In the genomic region with DNA sequence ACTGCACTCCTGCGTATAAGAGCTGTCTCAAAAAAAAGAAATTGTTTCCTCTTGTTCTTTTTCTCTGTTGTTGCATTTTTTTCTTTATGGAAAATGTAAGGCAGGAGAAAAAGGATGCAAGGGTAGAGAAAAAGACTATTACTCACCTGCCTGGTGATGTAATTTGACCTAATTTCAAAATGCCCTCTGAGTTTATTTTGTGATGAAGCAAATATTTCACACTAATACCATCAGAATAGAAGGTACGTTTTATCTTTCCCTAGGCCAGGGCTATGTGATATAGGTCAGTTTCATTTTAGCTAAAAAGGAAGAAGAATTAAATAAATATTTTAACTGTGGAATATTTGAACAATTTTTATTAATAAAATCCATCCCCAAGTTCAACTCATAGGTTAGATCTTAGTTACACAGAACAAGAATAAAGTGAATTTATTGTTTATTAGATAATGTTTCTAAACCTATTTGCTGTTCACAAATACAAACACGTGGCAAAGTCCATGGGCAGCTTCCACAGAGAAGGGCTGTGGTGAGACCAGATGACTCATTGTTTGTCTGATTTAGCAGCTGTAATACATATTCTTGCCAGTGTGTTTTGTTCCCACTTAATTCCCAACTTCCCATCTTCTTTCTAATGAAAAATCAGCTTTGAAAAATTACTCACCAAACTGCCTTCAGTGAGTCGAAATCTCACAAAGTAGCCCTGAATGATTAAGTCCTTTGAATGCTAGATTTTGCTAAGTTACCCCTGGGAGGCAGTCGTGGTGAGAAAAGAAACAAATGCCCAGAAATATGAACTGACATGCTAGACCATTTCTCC, we compare ENCODE assay signal across 9 cellular contexts. TPM values are rescaled to one million over a fixed set of nuclear protein-coding genes. Genes with fewer than 3 reads are reported as not detected.
A peak's percentile ranks its signal among the peaks of the same experiment; 100 is the strongest.
DNase-seq lines count a peak whose midpoint lies in the region; TF ChIP-seq lines count a peak whose summit lies in the region.
"Had no signal": no experiment of that assay in that cellular context is flagged by ENCODE, and none has a peak within 500 bp of the region (broad histone marks: within the 10 kb centered on the region; RNA-seq: fewer than 3 reads in every experiment).

No MANE protein-coding gene starts in this region.

- H3K27me3 Mint-ChIP-seq in chondrocyte (ENCODE audit: low read depth), result no peaks in the 10 kb centered on the region
- H3K27me3 Mint-ChIP-seq in nephron progenitor cell (ENCODE audit: low read depth, poor library complexity), result peaks cover 7% of the 10 kb centered on the region

- H3K36me3 Mint-ChIP-seq in chondrocyte (ENCODE audit: low read depth) (no peaks in the 10 kb centered on the region), nephron progenitor cell (ENCODE audit: low read depth) (no peaks in the 10 kb centered on the region)

- TF ChIP-seq CTCF in chondrocyte (IDR thresholded peaks at IDR 0.05) (peak; percentile 58), nephron progenitor cell (IDR thresholded peaks at IDR 0.05) (no peak)

- H3K9me3 Mint-ChIP-seq in chondrocyte (ENCODE audit: low read depth), result peaks cover 5% of the 10 kb centered on the region
- H3K9me3 Mint-ChIP-seq in nephron progenitor cell, result peaks cover 10% of the 10 kb centered on the region

- H3K4me1 Mint-ChIP-seq in chondrocyte (ENCODE audit: low read depth), result peaks cover 22% of the 10 kb centered on the region
- peaks cover 7% of the 10 kb centered on the region for H3K4me1 Mint-ChIP-seq in nephron progenitor cell

- no peak overlapping the region for H3K4me3 Mint-ChIP-seq in chondrocyte (ENCODE audit: unreplicated experiment)
- H3K4me3 Mint-ChIP-seq in nephron progenitor cell, result no peak overlapping the region

- DNase-seq in DMS53 treated with DMSO at 0.1 percent for 48 hours (lab: John Stamatoyannopoulos, UW; ENCODE audit: unreplicated experiment) (peak; percentile 93), MV-4-11 (lab: John Stamatoyannopoulos, UW) (peak; percentile 51), chondrocyte (ENCODE audit: low spot score) (no peak), mucosa of gallbladder (ENCODE audit: low spot score) (peak; percentile 67), nephron progenitor cell (no peak), OCI-M2 (lab: John Stamatoyannopoulos, UW; ENCODE audit: unreplicated experiment) (no peak), mesenteric fat pad (ENCODE audit: low spot score) (no peak)
- no peak for DNase-seq in activated CD4-positive, alpha-beta T cell treated with anti-CD3 and anti-CD28 coated beads, Interleukin-2, amount 50 U/mL, for 4 hours
- DNase-seq: stimulated activated CD4-positive, alpha-beta T cell treated with anti-CD3 and anti-CD28 coated beads, Interleukin-15, amount 100 ng/mL, for 24 hours had no signal

- H3K27ac Mint-ChIP-seq in chondrocyte (ENCODE audit: unreplicated experiment) (peak overlapping the region; percentile 86), nephron progenitor cell (no peak overlapping the region)

RNA-seq across cellular contexts. Expression of a gene that starts 52.8 kb away (rescaled TPM):
- total RNA-seq in chondrocyte (6.6 to 10.1 TPM (median 9.2 TPM) in 3 replicates), mucosa of gallbladder (4.1 TPM), mesenteric fat pad (4.3 TPM)

Comparison
In these comparisons a context has a peak if more than half of its experiments do, and no peak if none do; other contexts are left out.
1. DNase-seq: peak in DMS53 treated with DMSO at 0.1 percent for 48 hours (single experiment), MV-4-11 (single experiment) and mucosa of gallbladder (single experiment); none in chondrocyte (single experiment), nephron progenitor cell (single experiment), OCI-M2 (single experiment), mesenteric fat pad (single experiment) and activated CD4-positive, alpha-beta T cell treated with anti-CD3 and anti-CD28 coated beads, Interleukin-2, amount 50 U/mL, for 4 hours (0 of 2).